Comparison of ENCODE assay signal across 11 cellular contexts in the genomic region with DNA sequence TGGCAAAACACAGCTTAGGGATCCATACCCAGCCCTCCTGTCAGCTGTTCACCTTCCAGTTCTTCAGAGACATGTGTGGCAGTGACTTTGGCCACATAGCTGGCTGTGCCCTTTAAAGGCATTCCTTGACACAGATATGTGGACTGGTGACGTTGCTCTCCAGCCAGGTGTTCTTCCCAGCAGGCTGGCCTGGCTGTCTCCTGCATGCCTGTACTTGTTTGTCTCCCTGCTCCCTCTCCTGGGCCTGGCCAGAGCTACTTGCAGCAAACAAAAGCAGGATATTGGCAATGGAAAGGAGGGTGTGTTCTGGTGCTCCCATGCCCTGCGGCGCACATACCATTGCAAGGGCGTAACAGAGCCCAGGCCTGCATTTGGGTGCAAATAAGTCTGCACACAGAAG. TPM values are rescaled to one million over a fixed set of nuclear protein-coding genes. Genes with fewer than 3 reads are reported as not detected.
DNase-seq lines count a peak whose midpoint lies in the region; ATAC-seq and TF ChIP-seq lines count a peak whose summit lies in the region.
"Had no signal": no experiment of that assay in that cellular context is flagged by ENCODE, and none has a peak within 500 bp of the region (broad histone marks: within the 10 kb centered on the region; RNA-seq: fewer than 3 reads in every experiment).

No MANE protein-coding gene starts in this region.

- no peaks in the 10 kb centered on the region for H3F3A ChIP-seq in GM23338 (replicated peaks; ENCODE audit: low read depth)

- no peak overlapping the region for H3K4me3 Mint-ChIP-seq in GM23338

- peaks cover 28% of the 10 kb centered on the region for H3K79me1 ChIP-seq in trophoblast cell (ENCODE audit: low read length)

- peak overlapping the region; percentile 1 for H4K12ac ChIP-seq in trophoblast cell (ENCODE audit: low read depth, low read length)

- H4K8ac ChIP-seq in trophoblast cell (ENCODE audit: low read depth, low read length): no peak overlapping the region

- H3K36me3 Mint-ChIP-seq in GM23338 (ENCODE audit: low read depth): peaks cover 10% of the 10 kb centered on the region

- no CpG with 5 or more reads among the region's 4 CpGs for WGBS in trophoblast cell (ENCODE audit: extremely low coverage, insufficient coverage, insufficient read length)
- WGBS in aorta, 2 donors: 89 to 90% methylated on average over 4 of the region's 4 CpGs

- no peak overlapping the region for H3K9ac ChIP-seq in trophoblast cell (ENCODE audit: low read length)

- H3K27ac ChIP-seq in GM23338 (ENCODE audit: low read depth) (peak overlapping the region; percentile 61), Peyer's patch (peak overlapping the region in 3 of 4 donors; percentile 25 to 40 (median 36)), left ventricle myocardium inferior (replicated peaks) (peak overlapping the region; percentile 83), trophoblast cell (ENCODE audit: low read depth, low read length) (peak overlapping the region; percentile 65), aorta (ENCODE audit: low read depth in 1 of 2, low read length in 2 of 2) (no peak overlapping the region)
- no peak overlapping the region for H3K27ac ChIP-seq in effector memory CD4-positive, alpha-beta T cell (ENCODE audit: insufficient read depth, low read length, poor library complexity, severe bottlenecking)
- H3K27ac ChIP-seq: SJSA1 had no signal

- peak overlapping the region; percentile 15 for H3K14ac ChIP-seq in trophoblast cell (ENCODE audit: low read length)

- 0 out of 2 replicates have a peak, but pooled peaks cover 4% of the 10 kb centered on the region for H3K36me3 ChIP-seq in GM23338 (ENCODE audit: insufficient read depth)
- peaks cover 0 to 11% (median 4%) of the 10 kb centered on the region in 3 donors for H3K36me3 ChIP-seq in Peyer's patch
- peaks cover 12% of the 10 kb centered on the region for H3K36me3 ChIP-seq in left ventricle myocardium inferior
- peaks cover 9 to 18% of the 10 kb centered on the region in 2 experiments for H3K36me3 ChIP-seq in trophoblast cell (ENCODE audit: control insufficient read depth in 1 of 2, insufficient read depth in 2 of 2, low read length in 2 of 2)
- peaks cover 16% of the 10 kb centered on the region for H3K36me3 ChIP-seq in effector memory CD4-positive, alpha-beta T cell (ENCODE audit: control insufficient read depth, insufficient read depth, low read length)
- peaks cover 0 to 2% of the 10 kb centered on the region in 2 donors for H3K36me3 ChIP-seq in aorta (ENCODE audit: control insufficient read depth in 1 of 2, insufficient read depth in 2 of 2, low read length in 1 of 2)

- no peak overlapping the region for H2AK5ac ChIP-seq in trophoblast cell (ENCODE audit: low read length)

- no peaks in the 10 kb centered on the region for H3K27me3 ChIP-seq in GM23338 (ENCODE audit: insufficient read depth)
- no peaks in the 10 kb centered on the region for H3K27me3 ChIP-seq in Peyer's patch
- no peaks in the 10 kb centered on the region for H3K27me3 ChIP-seq in left ventricle myocardium inferior (ENCODE audit: low read depth)
- H3K27me3 ChIP-seq in trophoblast cell (ENCODE audit: insufficient read depth, low read length): no peaks in the 10 kb centered on the region
- no peaks in the 10 kb centered on the region for H3K27me3 ChIP-seq in effector memory CD4-positive, alpha-beta T cell (replicated peaks; ENCODE audit: control insufficient read depth, insufficient read depth, low read length, poor library complexity, severe bottlenecking)
- H3K27me3 ChIP-seq in aorta (ENCODE audit: control insufficient read depth in 1 of 2, insufficient read depth in 2 of 2, low read length in 1 of 2): no peaks in the 10 kb centered on the region
- H3K27me3 ChIP-seq: SJSA1 had no signal

- H3K27me3 Mint-ChIP-seq in GM23338 (ENCODE audit: insufficient read depth, low read depth, poor library complexity): peaks cover 3% of the 10 kb centered on the region

- peak overlapping the region; percentile 27 for H3K18ac ChIP-seq in trophoblast cell (ENCODE audit: low read length)

- H3K79me2 ChIP-seq in GM23338 (replicated peaks; ENCODE audit: insufficient read depth) (no peaks in the 10 kb centered on the region; the same call in 1 of the 2 replicates), trophoblast cell (ENCODE audit: control insufficient read depth, insufficient read depth, low read length, poor library complexity) (peaks cover 28% of the 10 kb centered on the region)

- TF ChIP-seq POLR2A in Peyer's patch (IDR thresholded peaks at IDR 0.05): no peak

- H2AFZ ChIP-seq in GM23338 (no peak overlapping the region), trophoblast cell (ENCODE audit: insufficient read depth, low read length, poor library complexity) (no peak overlapping the region)

- no peak overlapping the region for H3K4me2 ChIP-seq in GM23338
- peak overlapping the region; percentile 28 for H3K4me2 ChIP-seq in trophoblast cell (ENCODE audit: low read length)

- intact Hi-C loops in left ventricle myocardium inferior (cut with micrococcal nuclease) (no loop called here), aorta (cut with DNase I) (no loop called here)

- H4K91ac ChIP-seq in trophoblast cell (ENCODE audit: low read depth, low read length): peak overlapping the region; percentile 67

- H3K4me3 ChIP-seq in GM23338 (no peak overlapping the region), Peyer's patch (no peak overlapping the region), left ventricle myocardium inferior (no peak overlapping the region), trophoblast cell (ENCODE audit: low read depth, low read length) (no peak overlapping the region), aorta (ENCODE audit: low read length in 2 of 2) (no peak overlapping the region)
- H3K4me3 ChIP-seq in effector memory CD4-positive, alpha-beta T cell (ENCODE audit: insufficient read depth, low read depth, low read length, poor library complexity, severe bottlenecking): no peak overlapping the region
- H3K4me3 ChIP-seq: SJSA1 had no signal

- peaks cover 4% of the 10 kb centered on the region; the same call in 2 of the 3 replicates for H3K4me1 Mint-ChIP-seq in GM23338

- H3K9me3 ChIP-seq in Peyer's patch: no peaks in the 10 kb centered on the region
- H3K9me3 ChIP-seq in left ventricle myocardium inferior (replicated peaks): no peaks in the 10 kb centered on the region
- no peaks in the 10 kb centered on the region for H3K9me3 ChIP-seq in trophoblast cell (ENCODE audit: insufficient read depth, low read depth, low read length)
- H3K9me3 ChIP-seq in effector memory CD4-positive, alpha-beta T cell (ENCODE audit: control insufficient read depth, low read length): no peaks in the 10 kb centered on the region
- H3K9me3 ChIP-seq in aorta (ENCODE audit: control insufficient read depth, low read length): no peaks in the 10 kb centered on the region
- H3K9me3 ChIP-seq: SJSA1 had no signal

- ATAC-seq in GM23338: peak; percentile 81
- ATAC-seq in GM21367 (IDR thresholded peaks at IDR 0.05; ENCODE audit: unreplicated experiment): no peak
- no peak for ATAC-seq in aorta (ENCODE audit: low FRiP score)

- H3K9me2 ChIP-seq in GM23338 (ENCODE audit: insufficient read depth): no peaks in the 10 kb centered on the region

- H3K27ac Mint-ChIP-seq in GM23338: peak overlapping the region; percentile 79

- H3K9me3 Mint-ChIP-seq in GM23338: no peaks in the 10 kb centered on the region

- DNase-seq in GM23338 (ENCODE audit: low spot score) (peak; percentile 54), Peyer's patch (peak in 2 of 3 donors; percentile 73 to 76), left ventricle myocardium inferior (peak; percentile 28), trophoblast cell (peak; percentile 98), EL (no peak), aorta (no peak)
- no peak for DNase-seq in effector memory CD4-positive, alpha-beta T cell
- DNase-seq: C1 segment of cervical spinal cord, MV-4-11 had no signal

- H4K20me1 ChIP-seq in GM23338 (replicated peaks; ENCODE audit: insufficient read depth): peaks cover under 1% of the 10 kb centered on the region

- peaks cover 9% of the 10 kb centered on the region; the same call in 1 of the 2 replicates for H3K4me1 ChIP-seq in GM23338 (ENCODE audit: insufficient read depth)
- H3K4me1 ChIP-seq in Peyer's patch: peaks cover 0 to 38% (median 0%) of the 10 kb centered on the region in 4 donors
- H3K4me1 ChIP-seq in left ventricle myocardium inferior: peaks cover 61% of the 10 kb centered on the region
- peaks cover 27 to 45% of the 10 kb centered on the region in 2 experiments for H3K4me1 ChIP-seq in trophoblast cell (ENCODE audit: control insufficient read depth in 1 of 2, insufficient read depth in 2 of 2, low read length in 2 of 2)
- H3K4me1 ChIP-seq in effector memory CD4-positive, alpha-beta T cell (ENCODE audit: control insufficient read depth, insufficient read depth, low read length, poor library complexity, severe bottlenecking): no peaks in the 10 kb centered on the region
- H3K4me1 ChIP-seq in aorta (ENCODE audit: control insufficient read depth in 1 of 2, insufficient read depth in 2 of 2, low read length in 2 of 2): no peaks in the 10 kb centered on the region

- peak overlapping the region; percentile 16 for H3K4ac ChIP-seq in trophoblast cell (ENCODE audit: low read depth, low read length)

- peak overlapping the region; percentile 18 for H2BK5ac ChIP-seq in trophoblast cell (ENCODE audit: low read depth, low read length, poor library complexity)

- no peak overlapping the region for H2BK12ac ChIP-seq in trophoblast cell (ENCODE audit: low read length)

- TF ChIP-seq CTCF in GM23338 (conservative IDR thresholded peaks at IDR 0.05; ENCODE audit: low read depth in 2 of 2) (peak; percentile 7 to 26; a peak in 1 of 4 replicates), Peyer's patch (IDR thresholded peaks at IDR 0.05) (peak in 3 of 6 experiments; percentile 43 to 53 (median 51)), left ventricle myocardium inferior (IDR thresholded peaks at IDR 0.05; ENCODE audit: borderline replicate concordance) (peak; percentile 40)

- H3K23ac ChIP-seq in trophoblast cell (ENCODE audit: low read length): no peak overlapping the region

- peak overlapping the region; percentile 40 for H2BK120ac ChIP-seq in trophoblast cell (ENCODE audit: insufficient read depth, low read length, poor library complexity)

TF ChIP-seq in GM23338, 12 proteins besides CTCF, POLR2A, EP300 and RAD21 (continues in another document):
- TF ChIP-seq EZH2phosphoT487 (IDR thresholded peaks at IDR 0.05; ENCODE audit: unreplicated experiment) (no peak), POLR2AphosphoS5 (IDR thresholded peaks at IDR 0.05; ENCODE audit: low read depth) (no peak)

RNA-seq across cellular contexts. Expression of gene PIK3IP1, which starts 38.3 kb away (rescaled TPM):
- total RNA-seq in GM23338 (2014; rRNA removed; shearing (Covaris generic)): 1.6 and 2.2 TPM in 2 replicates
- 1.1 and 1.5 TPM in 2 replicates for polyA plus RNA-seq in GM23338 (2016; fragmentation: Nextera tagmentation; extraction: Ambion mirVana)
- total RNA-seq in Peyer's patch: 10 to 100 TPM; 23.7 to 60.2 (median 30.7) TPM
- total RNA-seq in left ventricle myocardium inferior: 11.1 TPM
- polyA plus RNA-seq in trophoblast cell (2013): 3.7 and 4.0 TPM in 2 replicates
- total RNA-seq in aorta: 10 to 100 TPM; 14.1 to 41.6 TPM
- 10 to 100 TPM; 16.8 to 44.9 TPM for polyA plus RNA-seq in aorta

RNA-seq across cellular contexts. Expression of gene LIMK2, which starts 41.9 kb away (rescaled TPM):
- 35.5 and 39.8 TPM in 2 replicates for total RNA-seq in GM23338 (2014; rRNA removed; shearing (Covaris generic))
- 12.5 and 14.9 TPM in 2 replicates for polyA plus RNA-seq in GM23338 (2016; fragmentation: Nextera tagmentation; extraction: Ambion mirVana)
- total RNA-seq in Peyer's patch: 100 to 1,000 TPM; 106 to 256 (median 139) TPM
- 8.0 TPM for total RNA-seq in left ventricle myocardium inferior
- polyA plus RNA-seq in trophoblast cell (2013): 131 and 135 TPM in 2 replicates
- 10 to 100 TPM; 35.4 to 55.2 TPM for total RNA-seq in aorta
- polyA plus RNA-seq in aorta: 10 to 100 TPM; 10.9 to 28.8 TPM

Comparison
In these comparisons a context has a peak if more than half of its experiments do, and no peak if none do; other contexts are left out.
1. DNase-seq: peak in GM23338 (single experiment), Peyer's patch (2 of 3), left ventricle myocardium inferior (single experiment) and trophoblast cell (2 of 2); none in effector memory CD4-positive, alpha-beta T cell (0 of 3), EL (single experiment) and aorta (0 of 2).
2. H3K27ac ChIP-seq: peak in GM23338 (single experiment), Peyer's patch (3 of 4), left ventricle myocardium inferior (single experiment) and trophoblast cell (single experiment); none in effector memory CD4-positive, alpha-beta T cell (single experiment) and aorta (0 of 2).